9 cellular contexts compared by ENCODE assay signal in genomic region chr15:73686781-73687256, GRCh38. TPM values are rescaled to one million over a fixed set of nuclear protein-coding genes. Genes with fewer than 3 reads are reported as not detected.
DNase-seq lines count a peak whose midpoint lies in the region; ATAC-seq, FAIRE-seq and TF ChIP-seq lines count a peak whose summit lies in the region.
"Had no signal": no experiment of that assay in that cellular context is flagged by ENCODE, and none has a peak within 500 bp of the region (broad histone marks: within the 10 kb centered on the region; RNA-seq: fewer than 3 reads in every experiment).

No MANE protein-coding gene starts in this region.

- FAIRE-seq in HTR-8/SVneo (lab: Jason Lieb, UNC) (peak; percentile 68), kidney (lab: Jason Lieb, UNC) (no peak)

- peaks cover 6 to 8% of the 10 kb centered on the region in 2 donors for H3K4me1 ChIP-seq in kidney (ENCODE audit: control insufficient read depth in 1 of 2, insufficient read depth in 1 of 2, low read depth in 1 of 2, low read length in 2 of 2)

- CTCF ChIA-PET in activated CD8-positive, alpha-beta T cell treated with anti-CD3 and anti-CD28 coated beads for 36 hours (lab: Charles Lee), result interaction anchor here (1.1 to 3.2 kb wide), 5 partner anchors 9 to 53 kb away, joined by 3 to 16 read pairs (median 13); no protein-coding TSS in a partner anchor

- no peak for ATAC-seq in activated CD8-positive, alpha-beta T cell treated with anti-CD3 and anti-CD28 coated beads for 36 hours
- ATAC-seq in GM19455 (IDR thresholded peaks at IDR 0.05; ENCODE audit: unreplicated experiment), result no peak

- H3K36me3 ChIP-seq in kidney (ENCODE audit: control insufficient read depth in 1 of 2, insufficient read depth in 2 of 2, low read length in 2 of 2), result no peaks in the 10 kb centered on the region

- no peak overlapping the region for H3K4me3 ChIP-seq in kidney (ENCODE audit: low read length in 2 of 2)

- H3K27ac ChIP-seq in kidney (ENCODE audit: low read depth in 2 of 2, low read length in 2 of 2), result no peak overlapping the region

- no peak overlapping the region for H3K9ac ChIP-seq in kidney (ENCODE audit: low read length in 2 of 2)

- no peaks in the 10 kb centered on the region for H3K36me3 Mint-ChIP-seq in brain
- H3K36me3 Mint-ChIP-seq in type B pancreatic cell, result no peaks in the 10 kb centered on the region
- no peaks in the 10 kb centered on the region for H3K36me3 Mint-ChIP-seq in activated CD8-positive, alpha-beta T cell treated with anti-CD3 and anti-CD28 coated beads for 36 hours (ENCODE audit: low read depth)
- H3K36me3 Mint-ChIP-seq: activated naive CD8-positive, alpha-beta T cell treated with anti-CD3 and anti-CD28 coated beads, Interleukin-2, amount 10 ng/mL, durations not matched to agents 7 days and 5 days had no signal

- TF ChIP-seq CTCF in brain (conservative IDR thresholded peaks at IDR 0.05) (no peak), kidney (IDR thresholded peaks at IDR 0.05; ENCODE audit: borderline replicate concordance, extremely low read depth, insufficient read depth) (peak; percentile 9), type B pancreatic cell (conservative IDR thresholded peaks at IDR 0.05) (no peak)
- TF ChIP-seq CTCF in activated CD8-positive, alpha-beta T cell treated with anti-CD3 and anti-CD28 coated beads for 36 hours (IDR thresholded peaks at IDR 0.05), result no peak

- H3K9me3 ChIP-seq in kidney (ENCODE audit: control insufficient read depth in 1 of 2, low read length in 2 of 2), result no peaks in the 10 kb centered on the region

- peak overlapping the region; percentile 64 to 99 (median 97) for H3K27ac Mint-ChIP-seq in brain
- H3K27ac Mint-ChIP-seq in type B pancreatic cell, result peak overlapping the region; percentile 46
- no peak overlapping the region for H3K27ac Mint-ChIP-seq in activated CD8-positive, alpha-beta T cell treated with anti-CD3 and anti-CD28 coated beads for 36 hours
- H3K27ac Mint-ChIP-seq: activated naive CD8-positive, alpha-beta T cell treated with anti-CD3 and anti-CD28 coated beads, Interleukin-2, amount 10 ng/mL, durations not matched to agents 7 days and 5 days had no signal

- H3K4me1 Mint-ChIP-seq in brain, result peaks cover 64% of the 10 kb centered on the region
- peaks cover 27% of the 10 kb centered on the region for H3K4me1 Mint-ChIP-seq in type B pancreatic cell (ENCODE audit: unreplicated experiment)
- H3K4me1 Mint-ChIP-seq in activated CD8-positive, alpha-beta T cell treated with anti-CD3 and anti-CD28 coated beads for 36 hours (ENCODE audit: low read depth), result peaks cover 12% of the 10 kb centered on the region

- H3K9me3 Mint-ChIP-seq in brain (no peaks in the 10 kb centered on the region), type B pancreatic cell (no peaks in the 10 kb centered on the region)
- no peaks in the 10 kb centered on the region for H3K9me3 Mint-ChIP-seq in activated CD8-positive, alpha-beta T cell treated with anti-CD3 and anti-CD28 coated beads for 36 hours
- H3K9me3 Mint-ChIP-seq: activated naive CD8-positive, alpha-beta T cell treated with anti-CD3 and anti-CD28 coated beads, Interleukin-2, amount 10 ng/mL, durations not matched to agents 7 days and 5 days had no signal

- H3K4me3 Mint-ChIP-seq in brain, result peak overlapping the region; percentile 82 to 97 (median 87)
- H3K4me3 Mint-ChIP-seq in type B pancreatic cell, result peak overlapping the region; percentile 92
- H3K4me3 Mint-ChIP-seq in activated CD8-positive, alpha-beta T cell treated with anti-CD3 and anti-CD28 coated beads for 36 hours, result no peak overlapping the region
- H3K4me3 Mint-ChIP-seq: activated naive CD8-positive, alpha-beta T cell treated with anti-CD3 and anti-CD28 coated beads, Interleukin-2, amount 10 ng/mL, durations not matched to agents 7 days and 5 days had no signal

- DNase-seq in HTR-8/SVneo (ENCODE audit: insufficient read length, low spot score) (peak; percentile 78), kidney (no peak), type B pancreatic cell (ENCODE audit: extremely low spot score, unreplicated experiment) (no peak), retina (no peak)
- no peak for DNase-seq in activated CD8-positive, alpha-beta T cell treated with anti-CD3 and anti-CD28 coated beads for 36 hours
- DNase-seq: activated naive CD8-positive, alpha-beta T cell treated with anti-CD3 and anti-CD28 coated beads, Interleukin-2, amount 10 ng/mL, durations not matched to agents 7 days and 5 days; NCI-H1105 had no signal

- intact Hi-C loops in kidney (cut with DNase I), result no loop called here
- intact Hi-C loops in activated CD8-positive, alpha-beta T cell treated with anti-CD3 and anti-CD28 coated beads for 36 hours (cut with micrococcal nuclease), result no loop called here

- POLR2A ChIA-PET in activated CD8-positive, alpha-beta T cell treated with anti-CD3 and anti-CD28 coated beads for 36 hours (lab: Charles Lee), result no interaction called here

- H3K27me3 Mint-ChIP-seq in brain, result no peaks in the 10 kb centered on the region
- no peaks in the 10 kb centered on the region for H3K27me3 Mint-ChIP-seq in type B pancreatic cell
- peaks cover 44% of the 10 kb centered on the region for H3K27me3 Mint-ChIP-seq in activated CD8-positive, alpha-beta T cell treated with anti-CD3 and anti-CD28 coated beads for 36 hours

RNA-seq across cellular contexts. Expression of gene CD276, which starts 2.6 kb away (rescaled TPM):
- polyA plus RNA-seq in brain (ENCODE audit: insufficient read depth, low read depth, low replicate concordance), result 94.2 TPM
- 31.5 TPM for total RNA-seq in kidney
- 25.0 TPM for polyA plus RNA-seq in kidney (ENCODE audit: insufficient read depth, low read depth, low replicate concordance)
- 104 and 133 TPM in 2 replicates for total RNA-seq in type B pancreatic cell (ENCODE audit: low replicate concordance)
- total RNA-seq in activated CD8-positive, alpha-beta T cell treated with anti-CD3 and anti-CD28 coated beads for 36 hours, result under 1 TPM; 0.31 to 0.45 TPM

RNA-seq across cellular contexts. Expression of gene NPTN, which starts 53.6 kb away (rescaled TPM):
- polyA plus RNA-seq in brain (ENCODE audit: insufficient read depth, low read depth, low replicate concordance) (102 TPM), kidney (ENCODE audit: insufficient read depth, low read depth, low replicate concordance) (100 TPM)
- total RNA-seq in kidney (130 TPM), type B pancreatic cell (ENCODE audit: low replicate concordance) (89.6 and 98.6 TPM in 2 replicates)
- total RNA-seq in activated CD8-positive, alpha-beta T cell treated with anti-CD3 and anti-CD28 coated beads for 36 hours, result 10 to 100 TPM; 27.4 to 33.6 TPM

Comparison
In these comparisons a context has a peak if more than half of its experiments do, and no peak if none do; other contexts are left out.
1. RNA of gene CD276, which starts 2.6 kb away (total RNA-seq): 104 to 133 TPM in type B pancreatic cell and 31.5 TPM in kidney (single experiment); 0.31 to 0.45 TPM in activated CD8-positive, alpha-beta T cell treated with anti-CD3 and anti-CD28 coated beads for 36 hours; every median in the first group is over 10 times any median in the second.